5 cellular contexts compared by ENCODE assay signal in the genomic region with DNA sequence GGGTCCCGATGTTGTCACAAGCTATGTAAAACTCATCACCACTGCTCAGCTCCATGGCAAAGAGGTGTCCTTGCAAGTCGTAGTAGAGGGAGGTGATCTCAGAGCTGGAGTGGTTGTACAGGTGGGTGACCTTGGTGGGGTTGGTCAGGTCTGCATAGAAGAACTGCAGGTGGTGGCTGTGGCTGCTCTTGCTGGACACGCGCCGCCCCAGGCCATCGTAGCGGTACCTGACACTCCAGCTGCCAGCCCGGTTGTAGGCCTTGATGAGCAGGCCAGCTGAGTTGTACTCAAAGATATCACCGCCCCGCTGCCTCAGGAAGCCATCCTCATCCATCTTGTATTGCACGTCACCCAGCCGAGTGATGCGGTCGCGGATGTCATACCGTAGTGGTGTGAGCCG.
"Had no signal": no experiment of that assay in that cellular context is flagged by ENCODE, and none has a peak within 500 bp of the region (broad histone marks: within the 10 kb centered on the region; RNA-seq: fewer than 3 reads in every experiment).

No MANE protein-coding gene starts in this region.

- H3K9me3 Mint-ChIP-seq: IgD-negative memory B cell had no signal

- H3K4me3 Mint-ChIP-seq: IgD-negative memory B cell had no signal

- ATAC-seq: HepG2, K562 had no signal

- FAIRE-seq: HepG2, K562 had no signal

- H3K27me3 Mint-ChIP-seq: IgD-negative memory B cell had no signal

- H3K27ac ChIP-seq: HL-60 had no signal

- H3K27ac Mint-ChIP-seq: IgD-negative memory B cell had no signal

- H3K4me3 ChIP-seq: K562 had no signal

- DNase-seq: KBM-7 had no signal
